ENCODE assay signal across 1 cellular context in the genomic region with DNA sequence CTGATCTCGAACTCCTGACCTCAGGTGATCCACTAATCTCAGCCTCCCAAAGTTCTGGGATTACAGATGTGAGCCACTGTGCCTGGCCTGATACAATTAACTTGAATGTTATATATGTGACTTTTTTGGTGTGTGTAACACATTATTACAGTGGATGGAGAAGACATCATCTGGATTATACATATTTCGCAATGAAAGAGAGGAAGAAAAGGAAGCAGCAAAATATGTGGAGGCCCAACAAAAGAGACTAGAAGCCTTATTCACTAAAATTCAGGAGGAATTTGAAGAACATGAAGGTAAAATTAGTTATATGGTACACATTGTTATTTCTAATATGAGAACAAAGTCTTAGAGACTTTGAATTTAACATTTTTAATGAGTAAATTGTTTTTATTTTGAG.
TF ChIP-seq lines count a peak whose summit lies in the region.

No MANE protein-coding gene starts in this region.

TF ChIP-seq in H1, 55 proteins besides CTCF, POLR2A, EP300 and RAD21:
- TF ChIP-seq SIX5 (IDR thresholded peaks at IDR 0.05; ENCODE audit: low read depth, low read length) (no peak), CEBPB (IDR thresholded peaks at IDR 0.05; ENCODE audit: low read depth, low read length) (peak; percentile 11; the same call in 1 of the 2 replicates)
